In genomic region chr10:6278519-6279120, GRCh38 we compare ENCODE assay signal across 29 cellular contexts.
DNase-seq lines count a peak whose midpoint lies in the region; ATAC-seq, FAIRE-seq and TF ChIP-seq lines count a peak whose summit lies in the region.
"Had no signal": no experiment of that assay in that cellular context is flagged by ENCODE, and none has a peak within 500 bp of the region (broad histone marks: within the 10 kb centered on the region; RNA-seq: fewer than 3 reads in every experiment).

No MANE protein-coding gene starts in this region.

- 46% methylated on average over 9 of the region's 9 CpGs for WGBS in A549 (ENCODE audit: missing lambda C conversion rate)

- peaks cover 69% of the 10 kb centered on the region for H3K4me1 ChIP-seq in A549
- H3K4me1 ChIP-seq in PC-9 (replicated peaks; ENCODE audit: insufficient read depth), result peaks cover 38% of the 10 kb centered on the region
- H3K4me1 ChIP-seq in Peyer's patch, result peaks cover 0 to 7% (median 0%) of the 10 kb centered on the region in 4 donors

- H3K4me1 Mint-ChIP-seq in chondrocyte (ENCODE audit: low read depth) (peaks cover 32% of the 10 kb centered on the region), mesothelial cell of epicardium (peaks cover 15% of the 10 kb centered on the region)

- POLR2A ChIA-PET in A549 (lab: Yijun Ruan, JAX), result interaction anchor here (1.3 kb wide), 1 partner anchor 76 kb away, joined by 4 read pairs; no protein-coding TSS in a partner anchor
- POLR2A ChIA-PET in PC-9 (lab: Charles Lee; ENCODE audit: unreplicated experiment), result no interaction called here

- H3K27me3 ChIP-seq in PC-9 (ENCODE audit: insufficient read depth, low read depth) (no peaks in the 10 kb centered on the region), Peyer's patch (no peaks in the 10 kb centered on the region)

- H3K4me3 Mint-ChIP-seq in chondrocyte (ENCODE audit: unreplicated experiment) (no peak overlapping the region), mesothelial cell of epicardium (no peak overlapping the region)
- H3K4me3 Mint-ChIP-seq: activated naive CD8-positive, alpha-beta T cell treated with anti-CD3 and anti-CD28 coated beads for 36 hours; CD4-positive, alpha-beta T cell; dendritic cell treated with granulocyte-macrophage colony-stimulating factor and Interleukin-4, amounts not matched to agents 40 ng/mL and 50 ng/mL, for 4 days; GM23338; stimulated activated naive B cell treated with anti-CD40 and anti-IgM and Interleukin-4, amounts not matched to agents 10 μg/mL and 1 μg/mL and 100 μg/mL, for 72 hours had no signal

- H3K27ac Mint-ChIP-seq in chondrocyte (ENCODE audit: unreplicated experiment) (peak overlapping the region; percentile 65), mesothelial cell of epicardium (peak overlapping the region; percentile 16)
- H3K27ac Mint-ChIP-seq: activated naive CD8-positive, alpha-beta T cell treated with anti-CD3 and anti-CD28 coated beads for 36 hours; CD4-positive, alpha-beta T cell; dendritic cell treated with granulocyte-macrophage colony-stimulating factor and Interleukin-4, amounts not matched to agents 40 ng/mL and 50 ng/mL, for 4 days; GM23338; stimulated activated naive B cell treated with anti-CD40 and anti-IgM and Interleukin-4, amounts not matched to agents 10 μg/mL and 1 μg/mL and 100 μg/mL, for 72 hours had no signal

- H3K4me3 ChIP-seq in A549, result no peak overlapping the region
- H3K4me3 ChIP-seq in PC-9, result no peak overlapping the region
- no peak overlapping the region for H3K4me3 ChIP-seq in Peyer's patch
- H3K4me3 ChIP-seq: GM23338 had no signal

- BruUV-seq in PC-9 (replicated peaks; lab: Mats Ljungman, UMichigan), result no TSS peak

- H3K9me3 ChIP-seq in A549, result no peaks in the 10 kb centered on the region; the same call in 2 of the 3 replicates
- no peaks in the 10 kb centered on the region for H3K9me3 ChIP-seq in PC-9 (ENCODE audit: insufficient read depth, low read depth)
- H3K9me3 ChIP-seq in Peyer's patch, result no peaks in the 10 kb centered on the region

- CTCF ChIA-PET in A549 (lab: Yijun Ruan, JAX) (interaction anchor here (0.7 to 2.3 kb wide), 5 partner anchors 12 to 127 kb away, joined by 3 to 12 read pairs (median 4); partner anchors contain the start of gene PFKFB3), PC-9 (lab: Charles Lee) (no interaction called here)

- no peaks in the 10 kb centered on the region for H3K27me3 Mint-ChIP-seq in chondrocyte (ENCODE audit: low read depth)
- no peaks in the 10 kb centered on the region for H3K27me3 Mint-ChIP-seq in mesothelial cell of epicardium (ENCODE audit: low read depth)
- H3K27me3 Mint-ChIP-seq: activated naive CD8-positive, alpha-beta T cell treated with anti-CD3 and anti-CD28 coated beads for 36 hours; CD4-positive, alpha-beta T cell; stimulated activated naive B cell treated with anti-CD40 and anti-IgM and Interleukin-4, amounts not matched to agents 10 μg/mL and 1 μg/mL and 100 μg/mL, for 72 hours had no signal

- intact Hi-C loops in PC-9 (cut with micrococcal nuclease; ENCODE audit: unreplicated experiment), result loop anchor here (5.0 kb wide), 1 partner anchor 76 kb away; the partner anchor contains the start of gene PFKFB3

- peaks cover 3% of the 10 kb centered on the region for H3K9me3 Mint-ChIP-seq in chondrocyte (ENCODE audit: low read depth)
- H3K9me3 Mint-ChIP-seq in mesothelial cell of epicardium, result peaks cover 4% of the 10 kb centered on the region
- H3K9me3 Mint-ChIP-seq: dendritic cell treated with granulocyte-macrophage colony-stimulating factor and Interleukin-4, amounts not matched to agents 40 ng/mL and 50 ng/mL, for 4 days; GM23338 had no signal

- no peak for ATAC-seq in A549
- ATAC-seq: esophagus mucosa; PC-3; stimulated activated naive B cell treated with anti-CD40 and anti-IgM and Interleukin-4, amounts not matched to agents 10 μg/mL and 1 μg/mL and 100 μg/mL, for 72 hours had no signal

- no peak for TF ChIP-seq CTCF in A549 (IDR thresholded peaks at IDR 0.05)
- no peak for TF ChIP-seq CTCF in PC-9 (conservative IDR thresholded peaks at IDR 0.05)
- TF ChIP-seq CTCF in chondrocyte (IDR thresholded peaks at IDR 0.05), result no peak
- no peak for TF ChIP-seq CTCF in mesothelial cell of epicardium (IDR thresholded peaks at IDR 0.05; ENCODE audit: unreplicated experiment)
- TF ChIP-seq CTCF in Peyer's patch (IDR thresholded peaks at IDR 0.05), result no peak

- H2AFZ ChIP-seq in PC-9, result no peak overlapping the region
- H2AFZ ChIP-seq: GM23338 had no signal

- DNase-seq in A549 (ENCODE audit: low read depth in 1 of 2, low spot score in 1 of 2) (no peak), PC-9 (no peak), chondrocyte (ENCODE audit: low spot score) (no peak), mesothelial cell of epicardium (ENCODE audit: low spot score in 2 of 2, unreplicated experiment in 2 of 2) (no peak), HPDE6-E6E7 (ENCODE audit: extremely low spot score) (no peak), Peyer's patch (no peak), activated gamma-delta T cell treated with Interleukin-2 at 50 U/mL for 16 hours (no peak)
- no peak for DNase-seq in activated effector memory CD4-positive, alpha-beta T cell treated with Interleukin-2 at 50 U/mL for 16 hours
- DNase-seq: activated CD4-positive, alpha-beta T cell treated with anti-CD3 and anti-CD28 coated beads for 4 hours; activated CD8-positive, alpha-beta memory T cell treated with anti-CD3 and anti-CD28 coated beads for 24 hours; activated naive CD8-positive, alpha-beta T cell treated with anti-CD3 and anti-CD28 coated beads for 36 hours; CD4-positive, alpha-beta T cell; central memory CD4-positive, alpha-beta T cell; glutamatergic neuron; Karpas-422; left ventricle myocardium superior; NCI-H1417; NCI-H2029 treated with DMSO at 0.1 percent for 48 hours; NCI-H524; Right ventricle myocardium superior; stimulated activated naive B cell treated with anti-CD40 and anti-IgM and Interleukin-4, amounts not matched to agents 10 μg/mL and 1 μg/mL and 100 μg/mL, for 72 hours; T-helper 9 cell; WERI-Rb-1 had no signal

- no peak for FAIRE-seq in A549 (lab: Jason Lieb, UNC)
- FAIRE-seq: GM19239, islet of Langerhans had no signal

- H3K27ac ChIP-seq in A549 (peak overlapping the region; percentile 98 to 100), PC-9 (peak overlapping the region; percentile 77), Peyer's patch (no peak overlapping the region)
- H3K27ac ChIP-seq: WERI-Rb-1 had no signal

- H3K9me2 ChIP-seq in PC-9 (ENCODE audit: insufficient read depth), result no peaks in the 10 kb centered on the region

- peaks cover 39% of the 10 kb centered on the region; the same call in 1 of the 2 replicates for H3F3A ChIP-seq in PC-9 (ENCODE audit: insufficient read depth, low read depth)

- H3K36me3 ChIP-seq in PC-9 (ENCODE audit: low read depth) (no peaks in the 10 kb centered on the region), Peyer's patch (no peaks in the 10 kb centered on the region)
- H3K36me3 ChIP-seq: WERI-Rb-1 had no signal

- H4K20me1 ChIP-seq in PC-9 (ENCODE audit: insufficient read depth), result no peaks in the 10 kb centered on the region

- no peak for TF ChIP-seq RAD21 in A549 (conservative IDR thresholded peaks at IDR 0.05 in 1 of 2, IDR thresholded peaks at IDR 0.05 in 1 of 2)

- no peak for TF ChIP-seq EP300 in A549 (IDR thresholded peaks at IDR 0.05)

- H3K36me3 Mint-ChIP-seq in chondrocyte (ENCODE audit: low read depth) (no peaks in the 10 kb centered on the region), mesothelial cell of epicardium (peaks cover 2% of the 10 kb centered on the region)

- TF ChIP-seq POLR2A in A549 (IDR thresholded peaks at IDR 0.05; ENCODE audit: low read length) (no peak), Peyer's patch (IDR thresholded peaks at IDR 0.05) (no peak)

- H3K4me2 ChIP-seq in A549 (peak overlapping the region; percentile 80), PC-9 (no peak overlapping the region)
- H3K4me2 ChIP-seq: GM23338 had no signal

- H3K79me2 ChIP-seq in PC-9 (ENCODE audit: low read depth), result no peaks in the 10 kb centered on the region

TF ChIP-seq in A549, 52 proteins besides CTCF, POLR2A, EP300 and RAD21:
- TF ChIP-seq HOXB5 (CRISPR knock-in tag; IDR thresholded peaks at IDR 0.05), result peak; percentile 40; the same call in 1 of the 2 replicates
- peak; percentile 73; the same call in 1 of the 2 replicates for TF ChIP-seq HEYL (CRISPR knock-in tag; IDR thresholded peaks at IDR 0.05)
- 0 out of 2 replicates have a peak, but pooled peaks have one; percentile 59 for TF ChIP-seq ZNF302 (CRISPR knock-in tag; IDR thresholded peaks at IDR 0.05)
- 0 out of 2 replicates have a peak, but pooled peaks have one; percentile 26 for TF ChIP-seq FOSB (CRISPR knock-in tag; IDR thresholded peaks at IDR 0.05)
- no peak for TF ChIP-seq CBX2 (IDR thresholded peaks at IDR 0.05; ENCODE audit: borderline replicate concordance, low read depth)
- peak; percentile 84; the same call in 1 of the 2 replicates for TF ChIP-seq EHF (CRISPR knock-in tag; IDR thresholded peaks at IDR 0.05)
- TF ChIP-seq CEBPB (IDR thresholded peaks at IDR 0.05), result no peak

Comparison
In these comparisons a context has a peak if more than half of its experiments do, and no peak if none do; other contexts are left out.
1. H3K27ac ChIP-seq: peak in A549 (2 of 2) and PC-9 (single experiment); none in Peyer's patch (0 of 4).